Comparison of ENCODE assay signal across 24 cellular contexts in genomic region chr4:105840426-105841174, GRCh38. TPM values are rescaled to one million over a fixed set of nuclear protein-coding genes. Genes with fewer than 3 reads are reported as not detected.
DNase-seq lines count a peak whose midpoint lies in the region; ATAC-seq and TF ChIP-seq lines count a peak whose summit lies in the region.
"Had no signal": no experiment of that assay in that cellular context is flagged by ENCODE, and none has a peak within 500 bp of the region (broad histone marks: within the 10 kb centered on the region; RNA-seq: fewer than 3 reads in every experiment).

No MANE protein-coding gene starts in this region.

- peak overlapping the region in 1 of 3 experiments; percentile 2 for H3K4me3 Mint-ChIP-seq in nephron
- H3K4me3 Mint-ChIP-seq: activated CD8-positive, alpha-beta memory T cell treated with anti-CD3 and anti-CD28 coated beads, Interleukin-2, amount 10 ng/mL, durations not matched to agents 7 days and 5 days; central memory CD8-positive, alpha-beta T cell; dendritic cell treated with granulocyte-macrophage colony-stimulating factor and Interleukin-4, amounts not matched to agents 40 ng/mL and 50 ng/mL, for 4 days; HFFc6; neural crest cell; stimulated activated naive B cell treated with anti-CD40 and anti-IgM and Interleukin-4, amounts not matched to agents 10 μg/mL and 1 μg/mL and 100 μg/mL, for 72 hours had no signal

- ATAC-seq in HG03565 (IDR thresholded peaks at IDR 0.05; ENCODE audit: unreplicated experiment), result no peak
- ATAC-seq: activated CD8-positive, alpha-beta memory T cell treated with anti-CD3 and anti-CD28 coated beads, Interleukin-2, amount 10 ng/mL, durations not matched to agents 7 days and 5 days; gastrocnemius medialis; right lobe of liver; stimulated activated naive B cell treated with anti-CD40 and anti-IgM and Interleukin-4, amounts not matched to agents 10 μg/mL and 1 μg/mL and 100 μg/mL, for 72 hours; upper lobe of right lung had no signal

- peaks cover 39% of the 10 kb centered on the region for H3K36me3 Mint-ChIP-seq in nephron (ENCODE audit: low read depth)

- H3K27ac Mint-ChIP-seq in nephron, result peak overlapping the region; percentile 32 to 69 (median 52)
- H3K27ac Mint-ChIP-seq: activated CD8-positive, alpha-beta memory T cell treated with anti-CD3 and anti-CD28 coated beads, Interleukin-2, amount 10 ng/mL, durations not matched to agents 7 days and 5 days; dendritic cell treated with granulocyte-macrophage colony-stimulating factor and Interleukin-4, amounts not matched to agents 40 ng/mL and 50 ng/mL, for 4 days; HFFc6; stimulated activated naive B cell treated with anti-CD40 and anti-IgM and Interleukin-4, amounts not matched to agents 10 μg/mL and 1 μg/mL and 100 μg/mL, for 72 hours had no signal

- TF ChIP-seq CTCF in nephron (IDR thresholded peaks at IDR 0.05; ENCODE audit: unreplicated experiment in 3 of 3), result no peak

- H3K9me3 Mint-ChIP-seq in nephron, result peaks cover 4% of the 10 kb centered on the region
- H3K9me3 Mint-ChIP-seq: central memory CD8-positive, alpha-beta T cell; dendritic cell treated with granulocyte-macrophage colony-stimulating factor and Interleukin-4, amounts not matched to agents 40 ng/mL and 50 ng/mL, for 4 days; HFFc6; neural crest cell had no signal

- H3K4me1 Mint-ChIP-seq in nephron, result peaks cover 57% of the 10 kb centered on the region
- H3K4me1 Mint-ChIP-seq: activated CD8-positive, alpha-beta memory T cell treated with anti-CD3 and anti-CD28 coated beads, Interleukin-2, amount 10 ng/mL, durations not matched to agents 7 days and 5 days; central memory CD8-positive, alpha-beta T cell; neural crest cell had no signal

- no peaks in the 10 kb centered on the region for H3K27me3 Mint-ChIP-seq in nephron (ENCODE audit: low read depth)
- H3K27me3 Mint-ChIP-seq: activated CD8-positive, alpha-beta memory T cell treated with anti-CD3 and anti-CD28 coated beads, Interleukin-2, amount 10 ng/mL, durations not matched to agents 7 days and 5 days; central memory CD8-positive, alpha-beta T cell; dendritic cell treated with granulocyte-macrophage colony-stimulating factor and Interleukin-4, amounts not matched to agents 40 ng/mL and 50 ng/mL, for 4 days; stimulated activated naive B cell treated with anti-CD40 and anti-IgM and Interleukin-4, amounts not matched to agents 10 μg/mL and 1 μg/mL and 100 μg/mL, for 72 hours had no signal

- DNase-seq in DMS53 treated with DMSO at 0.1 percent for 48 hours (lab: John Stamatoyannopoulos, UW; ENCODE audit: unreplicated experiment), result peak; percentile 29
- DNase-seq in LHCN-M2 (ENCODE audit: low read depth), result peak; percentile 54
- DNase-seq in NCI-H748 (lab: John Stamatoyannopoulos, UW; ENCODE audit: unreplicated experiment), result peak; percentile 74
- DNase-seq in activated CD8-positive, alpha-beta memory T cell treated with anti-CD3 and anti-CD28 coated beads for 24 hours, result no peak
- DNase-seq in SIG-M5 (lab: John Stamatoyannopoulos, UW), result no peak
- DNase-seq: activated CD4-positive, alpha-beta T cell treated with anti-CD3 and anti-CD28 coated beads, Interleukin-2, amount 50 U/mL, for 1 hour; activated CD8-positive, alpha-beta memory T cell treated with anti-CD3 and anti-CD28 coated beads, Interleukin-2, amount 10 ng/mL, durations not matched to agents 7 days and 5 days; activated naive CD4-positive, alpha-beta T cell; activated T-cell treated with anti-CD3 and anti-CD28 coated beads, Interleukin-2, amount 50 U/mL, for 48 hours; gastrocnemius medialis; HFFc6; IMR-90; NCI-H1048; NK-92 treated with Interleukin-12 subunit alpha and Interleukin-12 subunit beta, amount 100 ng/mL, for 24 hours; posterior cingulate gyrus; right lobe of liver; stimulated activated naive B cell treated with anti-CD40 and anti-IgM and Interleukin-4, amounts not matched to agents 10 μg/mL and 1 μg/mL and 100 μg/mL, for 72 hours; upper lobe of right lung had no signal

RNA-seq across cellular contexts. Expression of gene NPNT, which starts 54.7 kb away (rescaled TPM):
- not detected in 2 replicates for total RNA-seq in LHCN-M2 (2014; rRNA removed)
- polyA plus RNA-seq in LHCN-M2 (2012), result 0.23 TPM
- total RNA-seq: activated CD8-positive, alpha-beta memory T cell treated with anti-CD3 and anti-CD28 coated beads, Interleukin-2, amount 10 ng/mL, durations not matched to agents 7 days and 5 days; HFFc6; IMR-90; neural crest cell; SJSA1 had no signal
- polyA plus RNA-seq: IMR-90 had no signal

Comparison
In these comparisons a context has a peak if more than half of its experiments do, and no peak if none do; other contexts are left out.
1. DNase-seq: peak in DMS53 treated with DMSO at 0.1 percent for 48 hours (single experiment), LHCN-M2 (single experiment) and NCI-H748 (single experiment); none in activated CD8-positive, alpha-beta memory T cell treated with anti-CD3 and anti-CD28 coated beads for 24 hours (single experiment) and SIG-M5 (single experiment).